31 cellular contexts compared by ENCODE assay signal in genomic region chr13:96214804-96215445, GRCh38.
A peak's percentile ranks its signal among the peaks of the same experiment; 100 is the strongest.
DNase-seq lines count a peak whose midpoint lies in the region; ATAC-seq and TF ChIP-seq lines count a peak whose summit lies in the region.
"Had no signal": no experiment of that assay in that cellular context is flagged by ENCODE, and none has a peak within 500 bp of the region (broad histone marks: within the 10 kb centered on the region; RNA-seq: fewer than 3 reads in every experiment).

No MANE protein-coding gene starts in this region.

- TF ChIP-seq CTCF in DND-41 (IDR thresholded peaks at IDR 0.05; ENCODE audit: borderline replicate concordance, extremely low read depth, low read length, poor library complexity, severe bottlenecking), result no peak
- TF ChIP-seq CTCF in fibroblast of pulmonary artery (IDR thresholded peaks at IDR 0.05; ENCODE audit: low read length, missing control alignments), result no peak

- H3K79me2 ChIP-seq in DND-41 (ENCODE audit: insufficient read depth, low read length) (no peaks in the 10 kb centered on the region), trophoblast cell (ENCODE audit: control insufficient read depth, insufficient read depth, low read length, poor library complexity) (no peaks in the 10 kb centered on the region)

- H3K27ac ChIP-seq in DND-41 (ENCODE audit: low read length) (no peak overlapping the region), trophoblast cell (ENCODE audit: low read depth, low read length) (no peak overlapping the region)
- H3K27ac ChIP-seq: ascending aorta, BLaER1, cardiac muscle cell, prostate gland, SJCRH30, vagina had no signal

- H3K14ac ChIP-seq in trophoblast cell (ENCODE audit: low read length), result no peak overlapping the region

- H4K12ac ChIP-seq in trophoblast cell (ENCODE audit: low read depth, low read length), result no peak overlapping the region

- no peak overlapping the region for H3K4ac ChIP-seq in trophoblast cell (ENCODE audit: low read depth, low read length)

- H2BK120ac ChIP-seq in trophoblast cell (ENCODE audit: insufficient read depth, low read length, poor library complexity), result no peak overlapping the region

- H3K4me1 ChIP-seq in DND-41 (ENCODE audit: insufficient read depth, low read length) (peaks cover 5% of the 10 kb centered on the region; the same call in 1 of the 2 replicates), trophoblast cell (ENCODE audit: control insufficient read depth in 1 of 2, insufficient read depth in 2 of 2, low read length in 2 of 2) (no peaks in the 10 kb centered on the region)
- H3K4me1 ChIP-seq: ascending aorta, BLaER1, prostate gland, SJCRH30, vagina had no signal

- H2AFZ ChIP-seq in DND-41 (ENCODE audit: low read depth, low read length), result no peak overlapping the region
- no peak overlapping the region for H2AFZ ChIP-seq in trophoblast cell (ENCODE audit: insufficient read depth, low read length, poor library complexity)

- H3K9me3 ChIP-seq in DND-41 (ENCODE audit: insufficient read depth, low read length, severe bottlenecking), result no peaks in the 10 kb centered on the region
- H3K9me3 ChIP-seq in MG63, result no peaks in the 10 kb centered on the region
- no peaks in the 10 kb centered on the region for H3K9me3 ChIP-seq in trophoblast cell (ENCODE audit: insufficient read depth, low read depth, low read length)
- H3K9me3 ChIP-seq: ascending aorta, BLaER1, prostate gland, SJCRH30, vagina had no signal

- H4K20me1 ChIP-seq in DND-41 (ENCODE audit: insufficient read depth, low read length), result no peaks in the 10 kb centered on the region
- H4K20me1 ChIP-seq: BLaER1 had no signal

- WGBS in trophoblast cell (ENCODE audit: extremely low coverage, insufficient coverage, insufficient read length), result no CpG with 5 or more reads among the region's 11 CpGs

- H3K79me1 ChIP-seq in trophoblast cell (ENCODE audit: low read length), result no peaks in the 10 kb centered on the region

- ATAC-seq in DND-41 (ENCODE audit: insufficient read depth, low read depth) (peak; percentile 66), HG03354 (IDR thresholded peaks at IDR 0.05; ENCODE audit: poor library complexity, severe bottlenecking, unreplicated experiment) (no peak)
- ATAC-seq: HepG2; sciatic nerve; stimulated activated naive CD8-positive, alpha-beta T cell treated with anti-CD3 and anti-CD28 coated beads, Interleukin-15, amount 100 ng/mL, for 72 hours had no signal

- H4K8ac ChIP-seq in trophoblast cell (ENCODE audit: low read depth, low read length), result no peak overlapping the region

- DNase-seq in DND-41 (peak; percentile 21), MG63 (peak; percentile 24), fibroblast of pulmonary artery (ENCODE audit: low read depth) (peak; percentile 5), trophoblast cell (no peak), NCI-H69 (lab: John Stamatoyannopoulos, UW) (no peak), DMS79 treated with DMSO at 0.1 percent for 48 hours (lab: John Stamatoyannopoulos, UW) (no peak)
- no peak for DNase-seq in activated naive CD4-positive, alpha-beta T cell treated with anti-CD3 and anti-CD28 coated beads, Interleukin-2, amount 50 U/mL, for 16 hours
- DNase-seq: activated CD4-positive, alpha-beta T cell treated with anti-CD3 and anti-CD28 coated beads, Interleukin-2, amount 10 ng/mL, durations not matched to agents 7 days and 5 days; activated effector memory CD4-positive, alpha-beta T cell treated with Interleukin-2 at 50 U/mL for 16 hours; activated naive CD8-positive, alpha-beta T cell treated with anti-CD3 and anti-CD28 coated beads for 36 hours; DMS153; effector CD4-positive, alpha-beta T cell; Kasumi-1; MV-4-11; NCI-H1436 treated with DMSO at 0.1 percent for 48 hours; NCI-H2081 treated with DMSO at 0.1 percent for 48 hours; NCI-H345; NCI-H748 treated with DMSO at 0.1 percent for 48 hours; SJCRH30; stimulated activated CD4-positive, alpha-beta T cell treated with anti-CD3 and anti-CD28 coated beads, Interleukin-12 subunit alpha, Interleukin-12 subunit beta, amount 100 ng/mL, for 4 hours; stimulated activated CD4-positive, alpha-beta T cell treated with anti-CD3 and anti-CD28 coated beads, Interleukin-2, amount 100 ng/mL, for 48 hours; stimulated activated naive CD8-positive, alpha-beta T cell treated with anti-CD3 and anti-CD28 coated beads, Interleukin-15, amount 100 ng/mL, for 72 hours; T-helper 9 cell had no signal

- no peak overlapping the region for H3K9ac ChIP-seq in DND-41 (ENCODE audit: low read depth, low read length)
- H3K9ac ChIP-seq in trophoblast cell (ENCODE audit: low read length), result peak overlapping the region; percentile 61
- H3K9ac ChIP-seq: BLaER1 had no signal

- H3K36me3 ChIP-seq in DND-41 (ENCODE audit: insufficient read depth, low read length), result no peaks in the 10 kb centered on the region
- no peaks in the 10 kb centered on the region for H3K36me3 ChIP-seq in MG63
- H3K36me3 ChIP-seq in trophoblast cell (ENCODE audit: control insufficient read depth in 1 of 2, insufficient read depth in 2 of 2, low read length in 2 of 2), result no peaks in the 10 kb centered on the region
- H3K36me3 ChIP-seq: ascending aorta, BLaER1, cardiac muscle cell, prostate gland, SJCRH30, vagina had no signal

- no peak overlapping the region for H4K91ac ChIP-seq in trophoblast cell (ENCODE audit: low read depth, low read length)

- H3K4me3 ChIP-seq in DND-41 (ENCODE audit: low read depth in 1 of 2, low read length in 2 of 2) (no peak overlapping the region), MG63 (no peak overlapping the region), fibroblast of pulmonary artery (replicated peaks; ENCODE audit: low read depth, low read length) (no peak overlapping the region), trophoblast cell (ENCODE audit: low read depth, low read length) (no peak overlapping the region)
- H3K4me3 ChIP-seq: ascending aorta, BLaER1, cardiac muscle cell, prostate gland, SJCRH30, vagina had no signal

- H2AK5ac ChIP-seq in trophoblast cell (ENCODE audit: low read length), result no peak overlapping the region

- no peak overlapping the region for H2BK5ac ChIP-seq in trophoblast cell (ENCODE audit: low read depth, low read length, poor library complexity)

- no peak overlapping the region for H2BK12ac ChIP-seq in trophoblast cell (ENCODE audit: low read length)

- H3K23ac ChIP-seq in trophoblast cell (ENCODE audit: low read length), result no peak overlapping the region

- H3K4me2 ChIP-seq in DND-41 (ENCODE audit: insufficient read depth, low read length) (no peak overlapping the region), trophoblast cell (ENCODE audit: low read length) (no peak overlapping the region)
- H3K4me2 ChIP-seq: BLaER1 had no signal

- H3K27me3 ChIP-seq in DND-41 (ENCODE audit: insufficient read depth, low read length, poor library complexity), result no peaks in the 10 kb centered on the region
- H3K27me3 ChIP-seq in MG63, result no peaks in the 10 kb centered on the region
- H3K27me3 ChIP-seq in trophoblast cell (ENCODE audit: insufficient read depth, low read length), result no peaks in the 10 kb centered on the region
- H3K27me3 ChIP-seq: ascending aorta, BLaER1, cardiac muscle cell, SJCRH30, vagina had no signal

- H3K18ac ChIP-seq in trophoblast cell (ENCODE audit: low read length), result no peak overlapping the region

Comparison
In these comparisons a context has a peak if more than half of its experiments do, and no peak if none do; other contexts are left out.
1. DNase-seq: peak in DND-41 (single experiment), MG63 (single experiment) and fibroblast of pulmonary artery (single experiment); none in trophoblast cell (0 of 2), activated naive CD4-positive, alpha-beta T cell treated with anti-CD3 and anti-CD28 coated beads, Interleukin-2, amount 50 U/mL, for 16 hours (single experiment), NCI-H69 (single experiment) and DMS79 treated with DMSO at 0.1 percent for 48 hours (single experiment).